ENCODE assay signal across 18 cellular contexts in genomic region chr14:96466918-96467317, GRCh38.
"Had no signal": no experiment of that assay in that cellular context is flagged by ENCODE, and none has a peak within 500 bp of the region (broad histone marks: within the 10 kb centered on the region; RNA-seq: fewer than 3 reads in every experiment).

No MANE protein-coding gene starts in this region.

- H3K27ac ChIP-seq: coronary artery, dorsolateral prefrontal cortex, esophagus muscularis mucosa, gastrocnemius medialis, heart right ventricle, left ventricle myocardium inferior, lower lobe of right lung had no signal

- H3K4me3 ChIP-seq: coronary artery, dorsolateral prefrontal cortex, esophagus muscularis mucosa, gastrocnemius medialis, heart right ventricle, left ventricle myocardium inferior, lower lobe of right lung, mucosa of descending colon had no signal

- H3K36me3 ChIP-seq: esophagus muscularis mucosa, gastrocnemius medialis, heart right ventricle, left ventricle myocardium inferior, lower lobe of right lung had no signal

- ATAC-seq: gastrocnemius medialis, heart right ventricle, left cardiac atrium, lower lobe of right lung, mucosa of descending colon had no signal

- H3K9me3 Mint-ChIP-seq: mesothelial cell of epicardium had no signal

- DNase-seq: dermis blood vessel endothelial cell; dorsolateral prefrontal cortex; effector CD4-positive, alpha-beta T cell; effector memory CD4-positive, alpha-beta T cell; foreskin melanocyte; gastrocnemius medialis; glutamatergic neuron; head of caudate nucleus; heart right ventricle; hippocampal formation; left cardiac atrium; left ventricle myocardium inferior; lower lobe of right lung; mesenchymal stem cell; mucosa of descending colon had no signal

- H3K27me3 ChIP-seq: dorsolateral prefrontal cortex, esophagus muscularis mucosa, gastrocnemius medialis, heart right ventricle had no signal

- H3K4me3 Mint-ChIP-seq: mesothelial cell of epicardium had no signal

- H3K36me3 Mint-ChIP-seq: mesothelial cell of epicardium had no signal

- H3K9me3 ChIP-seq: esophagus muscularis mucosa, gastrocnemius medialis, heart right ventricle, left ventricle myocardium inferior, lower lobe of right lung, mucosa of descending colon had no signal

- H3K27ac Mint-ChIP-seq: mesothelial cell of epicardium had no signal

- H3K4me1 ChIP-seq: esophagus muscularis mucosa, gastrocnemius medialis, heart right ventricle, left ventricle myocardium inferior, lower lobe of right lung had no signal
